Comparison of ENCODE assay signal across 9 cellular contexts in genomic region chr2:233611284-233611683, GRCh38. TPM values are rescaled to one million over a fixed set of nuclear protein-coding genes. Genes with fewer than 3 reads are reported as not detected.
"Had no signal": no experiment of that assay in that cellular context is flagged by ENCODE, and none has a peak within 500 bp of the region (broad histone marks: within the 10 kb centered on the region; RNA-seq: fewer than 3 reads in every experiment).

No MANE protein-coding gene starts in this region.

- H2AFZ ChIP-seq: GM23248 had no signal

- H3K4me3 ChIP-seq: GM23248 had no signal

- FAIRE-seq: H54, HTR-8/SVneo had no signal

- H3K9ac ChIP-seq: GM23248 had no signal

- DNase-seq: GM23248, GOT3, H9, HCEC 1CT, KG1 had no signal

- H3K27ac ChIP-seq: GM23248 had no signal

RNA-seq across cellular contexts. Expression of gene UGT1A8, which starts 6.1 kb away (rescaled TPM):
- total RNA-seq: GM23248, H9, LHCN-M2 had no signal
- polyA plus RNA-seq: GM23248, IgD-negative memory B cell had no signal

RNA-seq across cellular contexts. Expression of gene UGT1A10, which starts 25.0 kb away (rescaled TPM):
- total RNA-seq: GM23248, H9, LHCN-M2 had no signal
- polyA plus RNA-seq: GM23248, IgD-negative memory B cell had no signal
